ENCODE assay signal across 8 cellular contexts in the genomic region with DNA sequence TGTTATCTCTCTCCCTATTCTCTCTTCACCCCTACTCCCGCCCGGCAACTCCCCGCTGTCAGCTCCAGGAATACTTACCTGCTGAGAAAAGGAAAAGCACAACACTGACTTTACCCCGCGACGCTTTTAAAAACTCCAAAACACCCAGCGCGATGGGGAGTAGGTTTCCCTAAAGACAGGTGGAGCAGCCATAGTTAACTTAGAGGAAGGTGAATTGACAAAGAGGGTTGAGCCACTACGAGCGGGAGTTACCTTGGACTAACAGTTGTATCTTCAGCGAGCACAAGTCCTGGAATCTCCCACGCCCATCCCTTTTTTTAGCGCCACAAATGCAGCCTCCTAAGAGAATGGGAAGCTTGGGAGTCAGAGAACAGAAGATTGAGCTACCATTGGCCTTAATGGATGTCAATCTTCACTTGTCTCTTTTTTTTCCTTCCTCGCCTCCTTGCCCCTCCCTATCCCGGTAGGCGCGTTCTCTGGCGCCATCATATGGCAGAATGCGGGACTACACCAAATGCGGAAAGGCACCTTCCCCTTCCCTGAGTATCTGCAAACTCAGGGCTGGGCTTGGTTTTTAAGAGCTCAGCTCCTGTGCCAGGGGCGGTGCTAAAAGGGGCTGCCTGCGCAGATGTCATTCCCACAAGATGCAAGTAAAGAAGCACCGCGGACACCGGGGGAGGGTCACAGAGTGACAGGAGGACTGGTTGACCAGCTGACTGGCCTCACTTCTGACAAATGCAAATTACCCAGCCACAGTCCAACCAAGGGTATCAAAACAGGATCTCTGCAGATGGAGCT. TPM values are rescaled to one million over a fixed set of nuclear protein-coding genes. Genes with fewer than 3 reads are reported as not detected.
A peak's percentile ranks its signal among the peaks of the same experiment; 100 is the strongest.
DNase-seq lines count a peak whose midpoint lies in the region; ATAC-seq, FAIRE-seq and TF ChIP-seq lines count a peak whose summit lies in the region.
"Not testable (repeated sequence)": the region's sequence is repeated elsewhere in the genome, so short reads cannot be mapped to it uniquely, and the experiment has no call there.

No MANE protein-coding gene starts in this region.

- H4K20me1 ChIP-seq in smooth muscle cell (ENCODE audit: low read depth): not testable (repeated sequence)

- H3K9me3 ChIP-seq in AG04450 (ENCODE audit: control insufficient read depth, insufficient read depth, low read length); smooth muscle cell (replicated peaks; ENCODE audit: low read depth): not testable (repeated sequence)

- POLR2A ChIA-PET in AG04450 (lab: Yijun Ruan, JAX): not testable (repeated sequence)

- not testable (repeated sequence) for H3K9ac ChIP-seq in smooth muscle cell (ENCODE audit: low read depth)

- peak; percentile 40 for FAIRE-seq in bronchial epithelial cell (lab: Jason Lieb, UNC)

- H3K79me2 ChIP-seq in smooth muscle cell (ENCODE audit: low read depth): not testable (repeated sequence)

- WGBS in smooth muscle cell (ENCODE audit: low lambda C conversion rate): 2% methylated on average over 25 of the region's 25 CpGs

- peak overlapping the region; percentile 92 for H2AFZ ChIP-seq in smooth muscle cell (ENCODE audit: low read depth)

- peak overlapping the region; percentile 73 for H3K4me2 ChIP-seq in smooth muscle cell

- H3K36me3 ChIP-seq in bronchial epithelial cell (ENCODE audit: control insufficient read depth, insufficient read depth, low read length); smooth muscle cell (ENCODE audit: low read depth): not testable (repeated sequence)

- H3K4me3 ChIP-seq in AG04450 (ENCODE audit: low read depth, low read length) (peak overlapping the region; percentile 29), WI38 (ENCODE audit: low read depth, low read length) (peak overlapping the region; percentile 26), bronchial epithelial cell (ENCODE audit: low read depth, low read length) (peak overlapping the region; percentile 8), smooth muscle cell (peak overlapping the region; percentile 50)

- not testable (repeated sequence) for H3K4me1 ChIP-seq in smooth muscle cell (ENCODE audit: low read depth)

- not testable (repeated sequence) for H3F3A ChIP-seq in smooth muscle cell (ENCODE audit: low read depth)

- H3K27ac ChIP-seq in AG04450 (ENCODE audit: low read depth, low read length); smooth muscle cell (ENCODE audit: low read depth): not testable (repeated sequence)

- peak; percentile 95 for ATAC-seq in GM18870 (IDR thresholded peaks at IDR 0.05; ENCODE audit: unreplicated experiment)
- peak; percentile 83 for ATAC-seq in HG03108 (IDR thresholded peaks at IDR 0.05; ENCODE audit: unreplicated experiment)

- DNase-seq in AG04450 (ENCODE audit: low read depth, low spot score) (peak; percentile 78), NCI-H2171 (lab: John Stamatoyannopoulos, UW) (peak; percentile 31), bronchial epithelial cell (ENCODE audit: low read depth) (peak; percentile 90), inferior parietal cortex (ENCODE audit: extremely low spot score) (peak; percentile 86), smooth muscle cell (lab: John Stamatoyannopoulos, UW; ENCODE audit: unreplicated experiment) (peak; percentile 5)

- H3K27me3 ChIP-seq in AG04450 (ENCODE audit: control insufficient read depth, insufficient read depth, low read length): peaks cover 14% of the 10 kb centered on the region
- H3K27me3 ChIP-seq in bronchial epithelial cell (ENCODE audit: control insufficient read depth, insufficient read depth, low read length); smooth muscle cell (ENCODE audit: low read depth): not testable (repeated sequence)

- CTCF ChIA-PET in AG04450 (lab: Charles Lee): interaction anchor here (0.6 to 3.2 kb wide), 45 partner anchors 9 to 491 kb away, joined by 3 to 14 read pairs (median 4); partner anchors contain the start of genes DTX4, FAM111B, GLYATL1B and GLYATL2

- TF ChIP-seq CTCF in AG04450 (IDR thresholded peaks at IDR 0.05; ENCODE audit: low read depth, low read length) (peak; percentile 88), WI38 (IDR thresholded peaks at IDR 0.05; ENCODE audit: low read depth, low read length) (peak; percentile 94), bronchial epithelial cell (IDR thresholded peaks at IDR 0.05; ENCODE audit: insufficient read depth, low read length, severe bottlenecking) (peak; percentile 89), smooth muscle cell (IDR thresholded peaks at IDR 0.05; ENCODE audit: borderline replicate concordance, insufficient read depth, poor library complexity, severe bottlenecking) (peak; percentile 76)

RNA-seq across cellular contexts. Expression of gene GLYATL1B, which starts 27.8 kb away (rescaled TPM):
- polyA plus RNA-seq in AG04450 (2011; rRNA removed): not detected in 2 replicates
- polyA minus RNA-seq in AG04450 (2011; rRNA and poly(A)+ RNA removed): not detected in 2 replicates
- not detected in 2 replicates for total RNA-seq in bronchial epithelial cell
- total RNA-seq in smooth muscle cell: not detected in 2 replicates
- polyA plus RNA-seq in smooth muscle cell: not detected in 2 replicates

RNA-seq across cellular contexts. Expression of gene FAM111B, which starts 48.7 kb away (rescaled TPM):
- polyA plus RNA-seq in AG04450 (2011; rRNA removed): 1.6 and 2.7 TPM in 2 replicates
- 0.87 and 3.0 TPM in 2 replicates for polyA minus RNA-seq in AG04450 (2011; rRNA and poly(A)+ RNA removed)
- under 0.01 TPM in 2 replicates for total RNA-seq in bronchial epithelial cell
- total RNA-seq in smooth muscle cell: 6.5 and 7.1 TPM in 2 replicates
- polyA plus RNA-seq in smooth muscle cell: 2.4 and 5.8 TPM in 2 replicates

Comparison
In these comparisons a context has a peak if more than half of its experiments do, and no peak if none do; other contexts are left out.
1. DNase-seq: peak in every context shown above with its lines; median percentile 90 in bronchial epithelial cell; 86 in inferior parietal cortex; 78 in AG04450; 31 in NCI-H2171; 5 in smooth muscle cell.